Comparison of ENCODE assay signal across 2 cellular contexts in the genomic region with DNA sequence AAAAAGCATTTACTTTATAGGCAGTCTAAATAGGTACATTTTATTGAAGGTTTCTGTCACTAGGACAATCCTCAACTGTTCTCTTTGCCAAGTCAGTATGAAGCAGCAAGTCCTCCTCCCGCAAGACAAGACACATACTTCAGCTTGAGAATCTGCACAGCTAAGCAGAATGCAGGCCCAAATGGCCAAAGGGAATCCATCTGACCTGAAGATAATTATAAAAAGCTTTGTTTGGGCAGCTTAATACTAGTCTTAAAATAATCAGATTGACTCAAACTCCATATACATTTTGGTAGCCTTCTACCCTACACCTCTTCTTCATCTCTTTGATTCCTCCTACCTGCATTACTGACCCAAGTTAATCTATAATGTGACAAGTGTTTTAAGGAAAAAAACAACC.
TF ChIP-seq lines count a peak whose summit lies in the region.

No MANE protein-coding gene starts in this region.

TF ChIP-seq in IMR-90, 13 proteins besides CTCF, POLR2A, EP300 and RAD21:
- TF ChIP-seq RCOR1 (IDR thresholded peaks at IDR 0.05; ENCODE audit: insufficient replicate concordance, low read length), result no peak
- TF ChIP-seq MAFK (IDR thresholded peaks at IDR 0.05; ENCODE audit: low read depth, low read length), result peak; percentile 53

TF ChIP-seq in neural cell, 6 proteins besides CTCF, POLR2A, EP300 and RAD21:
- TF ChIP-seq EZH2 (IDR thresholded peaks at IDR 0.05; ENCODE audit: borderline replicate concordance, insufficient read depth, low read length, poor library complexity, severe bottlenecking) (no peak), TAF1 (IDR thresholded peaks at IDR 0.05; ENCODE audit: low read depth) (no peak), MXI1 (conservative IDR thresholded peaks at IDR 0.05; ENCODE audit: poor library complexity, severe bottlenecking) (no peak), POLR2AphosphoS5 (IDR thresholded peaks at IDR 0.05) (no peak), SMC3 (conservative IDR thresholded peaks at IDR 0.05; ENCODE audit: poor library complexity) (no peak)
- TF ChIP-seq, protein P1, sequence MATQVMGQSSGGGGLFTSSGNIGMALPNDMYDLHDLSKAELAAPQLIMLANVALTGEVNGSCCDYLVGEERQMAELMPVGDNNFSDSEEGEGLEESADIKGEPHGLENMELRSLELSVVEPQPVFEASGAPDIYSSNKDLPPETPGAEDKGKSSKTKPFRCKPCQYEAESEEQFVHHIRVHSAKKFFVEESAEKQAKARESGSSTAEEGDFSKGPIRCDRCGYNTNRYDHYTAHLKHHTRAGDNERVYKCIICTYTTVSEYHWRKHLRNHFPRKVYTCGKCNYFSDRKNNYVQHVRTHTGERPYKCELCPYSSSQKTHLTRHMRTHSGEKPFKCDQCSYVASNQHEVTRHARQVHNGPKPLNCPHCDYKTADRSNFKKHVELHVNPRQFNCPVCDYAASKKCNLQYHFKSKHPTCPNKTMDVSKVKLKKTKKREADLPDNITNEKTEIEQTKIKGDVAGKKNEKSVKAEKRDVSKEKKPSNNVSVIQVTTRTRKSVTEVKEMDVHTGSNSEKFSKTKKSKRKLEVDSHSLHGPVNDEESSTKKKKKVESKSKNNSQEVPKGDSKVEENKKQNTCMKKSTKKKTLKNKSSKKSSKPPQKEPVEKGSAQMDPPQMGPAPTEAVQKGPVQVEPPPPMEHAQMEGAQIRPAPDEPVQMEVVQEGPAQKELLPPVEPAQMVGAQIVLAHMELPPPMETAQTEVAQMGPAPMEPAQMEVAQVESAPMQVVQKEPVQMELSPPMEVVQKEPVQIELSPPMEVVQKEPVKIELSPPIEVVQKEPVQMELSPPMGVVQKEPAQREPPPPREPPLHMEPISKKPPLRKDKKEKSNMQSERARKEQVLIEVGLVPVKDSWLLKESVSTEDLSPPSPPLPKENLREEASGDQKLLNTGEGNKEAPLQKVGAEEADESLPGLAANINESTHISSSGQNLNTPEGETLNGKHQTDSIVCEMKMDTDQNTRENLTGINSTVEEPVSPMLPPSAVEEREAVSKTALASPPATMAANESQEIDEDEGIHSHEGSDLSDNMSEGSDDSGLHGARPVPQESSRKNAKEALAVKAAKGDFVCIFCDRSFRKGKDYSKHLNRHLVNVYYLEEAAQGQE (IDR thresholded peaks at IDR 0.05; ENCODE audit: borderline replicate concordance), result no peak
TF ChIP-seq in neural cell: peak in this region for 0.
